ENCODE assay signal across 1 cellular context in the genomic region with DNA sequence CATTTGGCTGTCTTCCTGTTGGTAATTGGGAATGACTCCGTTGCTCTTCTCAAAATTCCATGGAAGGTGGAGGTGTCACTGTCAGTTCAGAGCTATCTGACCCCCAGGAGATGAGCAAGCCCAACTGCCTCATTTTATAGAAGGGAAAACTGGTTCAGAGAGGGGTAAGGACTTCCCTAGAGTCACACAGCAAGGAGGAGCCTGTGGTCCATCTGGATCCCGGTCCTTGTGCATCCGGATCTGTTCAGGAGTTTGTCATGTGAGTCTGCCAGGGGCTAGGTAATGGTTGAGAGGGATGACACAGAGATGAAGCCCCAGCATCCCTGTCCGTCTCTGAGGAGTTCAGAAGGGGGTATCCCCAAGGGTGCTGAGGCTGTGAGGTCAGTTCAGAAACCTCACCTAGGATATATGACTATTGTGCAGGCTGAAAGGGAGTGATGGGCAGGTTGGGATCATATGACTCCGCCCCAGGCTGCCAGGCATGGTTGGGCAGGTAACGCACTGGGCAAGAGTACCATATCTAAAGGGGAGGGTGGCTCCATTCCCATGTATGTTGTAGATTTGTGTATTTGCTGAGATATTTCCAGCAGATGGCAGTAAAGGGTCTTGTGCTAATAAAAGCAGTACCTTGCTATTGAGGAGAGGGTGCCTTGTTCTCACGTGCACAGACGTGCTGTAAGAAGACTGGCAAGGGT.
TF ChIP-seq lines count a peak whose summit lies in the region.

No MANE protein-coding gene starts in this region.

TF ChIP-seq in GM23338, 12 proteins besides CTCF, POLR2A, EP300 and RAD21 (continued from another document):
- TF ChIP-seq, protein P1, sequence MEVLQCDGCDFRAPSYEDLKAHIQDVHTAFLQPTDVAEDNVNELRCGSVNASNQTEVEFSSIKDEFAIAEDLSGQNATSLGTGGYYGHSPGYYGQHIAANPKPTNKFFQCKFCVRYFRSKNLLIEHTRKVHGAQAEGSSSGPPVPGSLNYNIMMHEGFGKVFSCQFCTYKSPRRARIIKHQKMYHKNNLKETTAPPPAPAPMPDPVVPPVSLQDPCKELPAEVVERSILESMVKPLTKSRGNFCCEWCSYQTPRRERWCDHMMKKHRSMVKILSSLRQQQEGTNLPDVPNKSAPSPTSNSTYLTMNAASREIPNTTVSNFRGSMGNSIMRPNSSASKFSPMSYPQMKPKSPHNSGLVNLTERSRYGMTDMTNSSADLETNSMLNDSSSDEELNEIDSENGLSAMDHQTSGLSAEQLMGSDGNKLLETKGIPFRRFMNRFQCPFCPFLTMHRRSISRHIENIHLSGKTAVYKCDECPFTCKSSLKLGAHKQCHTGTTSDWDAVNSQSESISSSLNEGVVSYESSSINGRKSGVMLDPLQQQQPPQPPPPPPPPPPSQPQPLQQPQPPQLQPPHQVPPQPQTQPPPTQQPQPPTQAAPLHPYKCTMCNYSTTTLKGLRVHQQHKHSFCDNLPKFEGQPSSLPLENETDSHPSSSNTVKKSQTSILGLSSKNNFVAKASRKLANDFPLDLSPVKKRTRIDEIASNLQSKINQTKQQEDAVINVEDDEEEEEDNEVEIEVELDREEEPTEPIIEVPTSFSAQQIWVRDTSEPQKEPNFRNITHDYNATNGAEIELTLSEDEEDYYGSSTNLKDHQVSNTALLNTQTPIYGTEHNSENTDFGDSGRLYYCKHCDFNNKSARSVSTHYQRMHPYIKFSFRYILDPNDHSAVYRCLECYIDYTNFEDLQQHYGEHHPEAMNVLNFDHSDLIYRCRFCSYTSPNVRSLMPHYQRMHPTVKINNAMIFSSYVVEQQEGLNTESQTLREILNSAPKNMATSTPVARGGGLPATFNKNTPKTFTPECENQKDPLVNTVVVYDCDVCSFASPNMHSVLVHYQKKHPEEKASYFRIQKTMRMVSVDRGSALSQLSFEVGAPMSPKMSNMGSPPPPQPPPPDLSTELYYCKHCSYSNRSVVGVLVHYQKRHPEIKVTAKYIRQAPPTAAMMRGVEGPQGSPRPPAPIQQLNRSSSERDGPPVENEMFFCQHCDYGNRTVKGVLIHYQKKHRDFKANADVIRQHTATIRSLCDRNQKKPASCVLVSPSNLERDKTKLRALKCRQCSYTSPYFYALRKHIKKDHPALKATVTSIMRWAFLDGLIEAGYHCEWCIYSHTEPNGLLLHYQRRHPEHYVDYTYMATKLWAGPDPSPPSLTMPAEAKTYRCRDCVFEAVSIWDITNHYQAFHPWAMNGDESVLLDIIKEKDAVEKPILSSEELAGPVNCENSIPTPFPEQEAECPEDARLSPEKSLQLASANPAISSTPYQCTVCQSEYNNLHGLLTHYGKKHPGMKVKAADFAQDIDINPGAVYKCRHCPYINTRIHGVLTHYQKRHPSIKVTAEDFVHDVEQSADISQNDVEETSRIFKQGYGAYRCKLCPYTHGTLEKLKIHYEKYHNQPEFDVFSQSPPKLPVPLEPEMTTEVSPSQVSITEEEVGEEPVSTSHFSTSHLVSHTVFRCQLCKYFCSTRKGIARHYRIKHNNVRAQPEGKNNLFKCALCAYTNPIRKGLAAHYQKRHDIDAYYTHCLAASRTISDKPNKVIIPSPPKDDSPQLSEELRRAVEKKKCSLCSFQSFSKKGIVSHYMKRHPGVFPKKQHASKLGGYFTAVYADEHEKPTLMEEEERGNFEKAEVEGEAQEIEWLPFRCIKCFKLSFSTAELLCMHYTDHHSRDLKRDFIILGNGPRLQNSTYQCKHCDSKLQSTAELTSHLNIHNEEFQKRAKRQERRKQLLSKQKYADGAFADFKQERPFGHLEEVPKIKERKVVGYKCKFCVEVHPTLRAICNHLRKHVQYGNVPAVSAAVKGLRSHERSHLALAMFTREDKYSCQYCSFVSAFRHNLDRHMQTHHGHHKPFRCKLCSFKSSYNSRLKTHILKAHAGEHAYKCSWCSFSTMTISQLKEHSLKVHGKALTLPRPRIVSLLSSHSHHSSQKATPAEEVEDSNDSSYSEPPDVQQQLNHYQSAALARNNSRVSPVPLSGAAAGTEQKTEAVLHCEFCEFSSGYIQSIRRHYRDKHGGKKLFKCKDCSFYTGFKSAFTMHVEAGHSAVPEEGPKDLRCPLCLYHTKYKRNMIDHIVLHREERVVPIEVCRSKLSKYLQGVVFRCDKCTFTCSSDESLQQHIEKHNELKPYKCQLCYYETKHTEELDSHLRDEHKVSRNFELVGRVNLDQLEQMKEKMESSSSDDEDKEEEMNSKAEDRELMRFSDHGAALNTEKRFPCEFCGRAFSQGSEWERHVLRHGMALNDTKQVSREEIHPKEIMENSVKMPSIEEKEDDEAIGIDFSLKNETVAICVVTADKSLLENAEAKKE (CRISPR knock-in tag; IDR thresholded peaks at IDR 0.05) = no peak
- TF ChIP-seq ZNF331 (CRISPR knock-in tag; IDR thresholded peaks at IDR 0.05; ENCODE audit: low read depth) (no peak), CREB1 (CRISPR knock-in tag; IDR thresholded peaks at IDR 0.05; ENCODE audit: low read depth) (no peak)
- TF ChIP-seq, protein P2, sequence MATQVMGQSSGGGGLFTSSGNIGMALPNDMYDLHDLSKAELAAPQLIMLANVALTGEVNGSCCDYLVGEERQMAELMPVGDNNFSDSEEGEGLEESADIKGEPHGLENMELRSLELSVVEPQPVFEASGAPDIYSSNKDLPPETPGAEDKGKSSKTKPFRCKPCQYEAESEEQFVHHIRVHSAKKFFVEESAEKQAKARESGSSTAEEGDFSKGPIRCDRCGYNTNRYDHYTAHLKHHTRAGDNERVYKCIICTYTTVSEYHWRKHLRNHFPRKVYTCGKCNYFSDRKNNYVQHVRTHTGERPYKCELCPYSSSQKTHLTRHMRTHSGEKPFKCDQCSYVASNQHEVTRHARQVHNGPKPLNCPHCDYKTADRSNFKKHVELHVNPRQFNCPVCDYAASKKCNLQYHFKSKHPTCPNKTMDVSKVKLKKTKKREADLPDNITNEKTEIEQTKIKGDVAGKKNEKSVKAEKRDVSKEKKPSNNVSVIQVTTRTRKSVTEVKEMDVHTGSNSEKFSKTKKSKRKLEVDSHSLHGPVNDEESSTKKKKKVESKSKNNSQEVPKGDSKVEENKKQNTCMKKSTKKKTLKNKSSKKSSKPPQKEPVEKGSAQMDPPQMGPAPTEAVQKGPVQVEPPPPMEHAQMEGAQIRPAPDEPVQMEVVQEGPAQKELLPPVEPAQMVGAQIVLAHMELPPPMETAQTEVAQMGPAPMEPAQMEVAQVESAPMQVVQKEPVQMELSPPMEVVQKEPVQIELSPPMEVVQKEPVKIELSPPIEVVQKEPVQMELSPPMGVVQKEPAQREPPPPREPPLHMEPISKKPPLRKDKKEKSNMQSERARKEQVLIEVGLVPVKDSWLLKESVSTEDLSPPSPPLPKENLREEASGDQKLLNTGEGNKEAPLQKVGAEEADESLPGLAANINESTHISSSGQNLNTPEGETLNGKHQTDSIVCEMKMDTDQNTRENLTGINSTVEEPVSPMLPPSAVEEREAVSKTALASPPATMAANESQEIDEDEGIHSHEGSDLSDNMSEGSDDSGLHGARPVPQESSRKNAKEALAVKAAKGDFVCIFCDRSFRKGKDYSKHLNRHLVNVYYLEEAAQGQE (IDR thresholded peaks at IDR 0.05; ENCODE audit: unreplicated experiment) = no peak
- TF ChIP-seq, protein P3, sequence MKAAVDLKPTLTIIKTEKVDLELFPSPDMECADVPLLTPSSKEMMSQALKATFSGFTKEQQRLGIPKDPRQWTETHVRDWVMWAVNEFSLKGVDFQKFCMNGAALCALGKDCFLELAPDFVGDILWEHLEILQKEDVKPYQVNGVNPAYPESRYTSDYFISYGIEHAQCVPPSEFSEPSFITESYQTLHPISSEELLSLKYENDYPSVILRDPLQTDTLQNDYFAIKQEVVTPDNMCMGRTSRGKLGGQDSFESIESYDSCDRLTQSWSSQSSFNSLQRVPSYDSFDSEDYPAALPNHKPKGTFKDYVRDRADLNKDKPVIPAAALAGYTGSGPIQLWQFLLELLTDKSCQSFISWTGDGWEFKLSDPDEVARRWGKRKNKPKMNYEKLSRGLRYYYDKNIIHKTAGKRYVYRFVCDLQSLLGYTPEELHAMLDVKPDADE (IDR thresholded peaks at IDR 0.05) = no peak
